Comparison of ENCODE assay signal across 14 cellular contexts in genomic region chr1:243628476-243628907, GRCh38.
"Had no signal": no experiment of that assay in that cellular context is flagged by ENCODE, and none has a peak within 500 bp of the region (broad histone marks: within the 10 kb centered on the region; RNA-seq: fewer than 3 reads in every experiment).

No MANE protein-coding gene starts in this region.

- H3K4me3 ChIP-seq: cardiac muscle cell, esophagus muscularis mucosa, gastroesophageal sphincter, neural progenitor cell, pancreas, right atrium auricular region, smooth muscle cell, tibial nerve, vagina had no signal

- H2AFZ ChIP-seq: neural progenitor cell had no signal

- H3K4me2 ChIP-seq: neural progenitor cell, smooth muscle cell had no signal

- H3K9ac ChIP-seq: neural progenitor cell had no signal

- ATAC-seq: activated naive CD8-positive, alpha-beta T cell treated with anti-CD3 and anti-CD28 coated beads, Interleukin-2, amount 50 U/mL, for 24 hours; activated T-cell treated with anti-CD3 and anti-CD28 coated beads, Interleukin-2, amount 50 U/mL, for 72 hours; gastroesophageal sphincter; pancreas; stimulated activated effector memory CD8-positive, alpha-beta T cell treated with anti-CD3 and anti-CD28 coated beads, Interleukin-12 subunit alpha, Interleukin-12 subunit beta, amount 100 ng/mL, for 72 hours had no signal

- H3K36me3 ChIP-seq: cardiac muscle cell, neural progenitor cell, pancreas had no signal

- H3K4me1 ChIP-seq: neural progenitor cell, pancreas, right atrium auricular region, vagina had no signal

- H3K9me3 ChIP-seq: esophagus muscularis mucosa, pancreas, vagina had no signal

- H3K27ac ChIP-seq: cardiac muscle cell, esophagus muscularis mucosa, gastroesophageal sphincter, neural progenitor cell, pancreas, right atrium auricular region, tibial nerve, vagina had no signal

- DNase-seq: activated CD4-positive, alpha-beta memory T cell treated with anti-CD3 and anti-CD28 coated beads for 36 hours; activated naive CD8-positive, alpha-beta T cell treated with anti-CD3 and anti-CD28 coated beads, Interleukin-2, amount 50 U/mL, for 24 hours; activated T-cell treated with anti-CD3 and anti-CD28 coated beads, Interleukin-2, amount 50 U/mL, for 72 hours; pancreas; T-helper 9 cell had no signal

- H3K27me3 ChIP-seq: cardiac muscle cell, esophagus muscularis mucosa, gastroesophageal sphincter, neural progenitor cell, pancreas, right atrium auricular region, tibial nerve, vagina had no signal
